In genomic region chr19:43751466-43752220, GRCh38 we compare ENCODE assay signal across 10 cellular contexts. TPM values are rescaled to one million over a fixed set of nuclear protein-coding genes. Genes with fewer than 3 reads are reported as not detected.
DNase-seq lines count a peak whose midpoint lies in the region; ATAC-seq, FAIRE-seq and TF ChIP-seq lines count a peak whose summit lies in the region.
"Had no signal": no experiment of that assay in that cellular context is flagged by ENCODE, and none has a peak within 500 bp of the region (broad histone marks: within the 10 kb centered on the region; RNA-seq: fewer than 3 reads in every experiment).

No MANE protein-coding gene starts in this region.

- POLR2A ChIA-PET in MCF 10A (lab: Yijun Ruan, JAX) (interaction anchor here (0.9 to 20.1 kb wide), 6 partner anchors 11 to 177 kb away, joined by 3 to 409 read pairs (median 42); partner anchors contain the start of genes KCNN4 and PLAUR), GM12878 (lab: Charles Lee) (interaction anchor here (0.6 to 18.9 kb wide), 5 partner anchors 9 to 83 kb away, joined by 3 to 389 read pairs (median 8); partner anchors contain the start of gene KCNN4)

- intact Hi-C loops in MCF 10A (cut with micrococcal nuclease) (no loop called here), breast epithelium (cut with DNase I; ENCODE audit: low total_unique reads) (no loop called here), GM12878 (cut with micrococcal nuclease; ENCODE audit: unreplicated experiment) (no loop called here)

- DNase-seq in MCF 10A (ENCODE audit: unreplicated experiment) (no peak), breast epithelium (ENCODE audit: low spot score in 2 of 2) (no peak), GM12878 (ENCODE audit: low read depth, low spot score) (no peak), endodermal cell (no peak), ecto neural progenitor cell (ENCODE audit: low spot score) (no peak)
- no peak for DNase-seq in stimulated activated naive B cell treated with anti-CD40 and anti-IgM and Interleukin-4, amounts not matched to agents 10 μg/mL and 1 μg/mL and 100 μg/mL, for 72 hours
- DNase-seq: activated effector memory CD4-positive, alpha-beta T cell treated with Interleukin-2 at 50 U/mL for 16 hours; immature natural killer cell; KBM-7 had no signal

- ATAC-seq in GM12878, result no peak
- no peak for ATAC-seq in stimulated activated naive B cell treated with anti-CD40 and anti-IgM and Interleukin-4, amounts not matched to agents 10 μg/mL and 1 μg/mL and 100 μg/mL, for 72 hours (replicated peaks)

- in situ Hi-C loops in GM12878 (cut with MboI), result loop anchor here (25.0 kb wide), 2 partner anchors 1711 to 1814 kb away; partner anchors contain the start of genes ERFL and FOSB

- TF ChIP-seq EP300 in GM12878 (IDR thresholded peaks at IDR 0.05; ENCODE audit: borderline replicate concordance in 1 of 2, control insufficient read depth in 1 of 2, low read depth in 2 of 2, low read length in 2 of 2), result no peak

- TF ChIP-seq CTCF in MCF 10A (IDR thresholded peaks at IDR 0.05; ENCODE audit: unreplicated experiment) (no peak), breast epithelium (IDR thresholded peaks at IDR 0.05) (no peak), GM12878 (IDR thresholded peaks at IDR 0.05 in 2 of 3, conservative IDR thresholded peaks at IDR 0.05 in 1 of 3; ENCODE audit: control insufficient read depth in 2 of 3, extremely low read depth in 1 of 3, insufficient read depth in 1 of 3, low read depth in 3 of 3, low read length in 3 of 3) (no peak), endodermal cell (conservative IDR thresholded peaks at IDR 0.05) (no peak)

- TF ChIP-seq POLR2A in breast epithelium (IDR thresholded peaks at IDR 0.05) (no peak), GM12878 (IDR thresholded peaks at IDR 0.05; ENCODE audit: low read depth, low read length) (no peak)

- SMC1A ChIA-PET in GM12878 (lab: Charles Lee; ENCODE audit: uncharacterized antibody, unreplicated experiment), result interaction anchor here (1.3 to 20.1 kb wide), 8 partner anchors 8 to 83 kb away, joined by 3 to 325 read pairs (median 4); partner anchors contain the start of gene KCNN4

- H3K27me3 Mint-ChIP-seq in MCF 10A (ENCODE audit: insufficient read depth, unreplicated experiment) (no peaks in the 10 kb centered on the region), endodermal cell (ENCODE audit: insufficient read depth) (no peaks in the 10 kb centered on the region)
- H3K27me3 Mint-ChIP-seq in stimulated activated naive B cell treated with anti-CD40 and anti-IgM and Interleukin-4, amounts not matched to agents 10 μg/mL and 1 μg/mL and 100 μg/mL, for 72 hours, result no peaks in the 10 kb centered on the region

- no peak for FAIRE-seq in GM12878 (lab: Jason Lieb, UNC)
- FAIRE-seq: endothelial cell of umbilical vein had no signal

- H2AFZ ChIP-seq in GM12878 (ENCODE audit: control insufficient read depth, low read depth, low read length), result no peak overlapping the region

- CTCF ChIA-PET in MCF 10A (lab: Yijun Ruan, JAX) (interaction anchor here (0.5 to 4.3 kb wide), 8 partner anchors 11 to 781 kb away, joined by 3 to 32 read pairs (median 6); partner anchors contain the start of gene KCNN4), GM12878 (lab: Yijun Ruan, JAX) (interaction anchor here (1.1 to 20.8 kb wide), 6 partner anchors 14 to 83 kb away, joined by 3 to 324 read pairs (median 6); partner anchors contain the start of gene KCNN4)

- no TSS peak for BruUV-seq in MCF 10A (replicated peaks; lab: Mats Ljungman, UMichigan)
- BruUV-seq in GM12878 (replicated peaks; lab: Mats Ljungman, UMichigan), result no TSS peak

- RAD21 ChIA-PET in GM12878 (lab: Charles Lee; ENCODE audit: unreplicated experiment), result interaction anchor here (1.5 to 8.2 kb wide), 4 partner anchors 13 to 83 kb away, joined by 4 to 167 read pairs (median 73); partner anchors contain the start of genes KCNN4 and PLAUR

- no peak for TF ChIP-seq RAD21 in GM12878 (IDR thresholded peaks at IDR 0.05; ENCODE audit: insufficient read depth, low read depth, low read length)

- H3K9ac ChIP-seq in GM12878 (ENCODE audit: control insufficient read depth, insufficient read depth, low read length), result no peak overlapping the region; the same call in 1 of the 2 replicates
- no peak overlapping the region for H3K9ac ChIP-seq in endodermal cell (ENCODE audit: extremely low read depth, low read length, poor library complexity, severe bottlenecking)

- no peaks in the 10 kb centered on the region for H4K20me1 ChIP-seq in GM12878 (ENCODE audit: control insufficient read depth, insufficient read depth)

- H3K27me3 ChIP-seq in breast epithelium (no peaks in the 10 kb centered on the region), GM12878 (replicated peaks in 1 of 2; ENCODE audit: control insufficient read depth in 2 of 2, insufficient read depth in 2 of 2, low read length in 1 of 2) (no peaks in the 10 kb centered on the region), endodermal cell (ENCODE audit: control insufficient read depth, insufficient read depth, low read length, poor library complexity, severe bottlenecking) (no peaks in the 10 kb centered on the region)

- 80% methylated on average over 4 of the region's 4 CpGs for WGBS in GM12878 (ENCODE audit: insufficient coverage, insufficient replicate concordance, low lambda C conversion rate, missing lambda C conversion rate)
- WGBS in endodermal cell (ENCODE audit: insufficient coverage in 1 of 2, insufficient read length in 1 of 2), 2 experiments, result 91% methylated on average over 4 of the region's 4 CpGs; no CpG with 5 or more reads in 1 of the 2 experiments

- no peaks in the 10 kb centered on the region for H3K4me1 ChIP-seq in breast epithelium
- H3K4me1 ChIP-seq in GM12878 (ENCODE audit: control insufficient read depth, insufficient read depth, low read length), result peaks cover 45% of the 10 kb centered on the region
- H3K4me1 ChIP-seq in endodermal cell (ENCODE audit: control insufficient read depth, insufficient read depth, low read length), result peaks cover 6% of the 10 kb centered on the region

- H3K4me1 Mint-ChIP-seq in MCF 10A (ENCODE audit: insufficient read depth, unreplicated experiment) (peaks cover 47% of the 10 kb centered on the region), endodermal cell (peaks cover 27% of the 10 kb centered on the region)
- H3K4me1 Mint-ChIP-seq in stimulated activated naive B cell treated with anti-CD40 and anti-IgM and Interleukin-4, amounts not matched to agents 10 μg/mL and 1 μg/mL and 100 μg/mL, for 72 hours, result peaks cover 50 to 66% of the 10 kb centered on the region in 2 donors

- H3K27ac ChIP-seq in breast epithelium (no peak overlapping the region), GM12878 (ENCODE audit: control insufficient read depth, insufficient read depth) (peak overlapping the region; percentile 98), endodermal cell (ENCODE audit: low read depth, low read length) (no peak overlapping the region)

- H3K4me3 Mint-ChIP-seq in MCF 10A (ENCODE audit: unreplicated experiment) (peak overlapping the region; percentile 21), endodermal cell (no peak overlapping the region)
- no peak overlapping the region for H3K4me3 Mint-ChIP-seq in stimulated activated naive B cell treated with anti-CD40 and anti-IgM and Interleukin-4, amounts not matched to agents 10 μg/mL and 1 μg/mL and 100 μg/mL, for 72 hours
- H3K4me3 Mint-ChIP-seq: immature natural killer cell had no signal

- H3K9me3 ChIP-seq in breast epithelium (no peaks in the 10 kb centered on the region), GM12878 (replicated peaks; ENCODE audit: control insufficient read depth, insufficient read depth, low read length) (no peaks in the 10 kb centered on the region), endodermal cell (ENCODE audit: control insufficient read depth, low read length) (no peaks in the 10 kb centered on the region)

- peaks cover 49% of the 10 kb centered on the region for H3K79me2 ChIP-seq in GM12878 (ENCODE audit: control insufficient read depth, insufficient read depth, low read length)

- peaks cover 55% of the 10 kb centered on the region for H3K36me3 Mint-ChIP-seq in MCF 10A (ENCODE audit: insufficient read depth, unreplicated experiment)
- peaks cover 52 to 63% of the 10 kb centered on the region in 2 donors for H3K36me3 Mint-ChIP-seq in stimulated activated naive B cell treated with anti-CD40 and anti-IgM and Interleukin-4, amounts not matched to agents 10 μg/mL and 1 μg/mL and 100 μg/mL, for 72 hours
- peaks cover 40% of the 10 kb centered on the region for H3K36me3 Mint-ChIP-seq in endodermal cell (ENCODE audit: low read depth)

- no peaks in the 10 kb centered on the region for H3K9me3 Mint-ChIP-seq in MCF 10A (ENCODE audit: unreplicated experiment)
- no peaks in the 10 kb centered on the region for H3K9me3 Mint-ChIP-seq in stimulated activated naive B cell treated with anti-CD40 and anti-IgM and Interleukin-4, amounts not matched to agents 10 μg/mL and 1 μg/mL and 100 μg/mL, for 72 hours
- H3K9me3 Mint-ChIP-seq in endodermal cell, result no peaks in the 10 kb centered on the region
- H3K9me3 Mint-ChIP-seq: immature natural killer cell had no signal

- peaks cover 9% of the 10 kb centered on the region for H3K36me3 ChIP-seq in breast epithelium
- peaks cover 12 to 17% of the 10 kb centered on the region in 2 experiments; a peak in 3 of 4 replicates for H3K36me3 ChIP-seq in GM12878 (ENCODE audit: control insufficient read depth in 2 of 2, insufficient read depth in 2 of 2, low read length in 1 of 2)
- peaks cover 40% of the 10 kb centered on the region for H3K36me3 ChIP-seq in endodermal cell (ENCODE audit: control insufficient read depth, insufficient read depth, low read length)

- no peak overlapping the region for H3K4me3 ChIP-seq in breast epithelium
- H3K4me3 ChIP-seq in GM12878, result peak overlapping the region; percentile 84; the same call in 1 of the 2 replicates
- no peak overlapping the region for H3K4me3 ChIP-seq in endodermal cell (ENCODE audit: low read length)

- peak overlapping the region; percentile 56 for H3K4me2 ChIP-seq in GM12878 (ENCODE audit: control insufficient read depth, insufficient read depth)

- H3K27ac Mint-ChIP-seq in MCF 10A (ENCODE audit: low read depth, unreplicated experiment) (peak overlapping the region; percentile 33), endodermal cell (no peak overlapping the region)
- peak overlapping the region; percentile 100 for H3K27ac Mint-ChIP-seq in stimulated activated naive B cell treated with anti-CD40 and anti-IgM and Interleukin-4, amounts not matched to agents 10 μg/mL and 1 μg/mL and 100 μg/mL, for 72 hours

RNA-seq across cellular contexts. Expression of gene SMG9, which starts 3.1 kb away (rescaled TPM):
- 76.0 and 76.4 TPM in 2 replicates for total RNA-seq in MCF 10A (2022)
- total RNA-seq in breast epithelium, result 10 to 100 TPM; 10.6 to 29.9 (median 20.6) TPM
- total RNA-seq in GM12878 (2013; cell fraction: nucleolus; rRNA removed), result 148 and 165 TPM in 2 replicates
- 23.5 and 28.1 TPM in 2 replicates for total RNA-seq in GM12878 (2014; rRNA removed)
- total RNA-seq in GM12878 (2014; rRNA removed; fragmentation: Illumina TruSeq; extraction: Trizol), result 16.3 and 20.3 TPM in 2 replicates
- 45.4 and 52.2 TPM in 2 replicates for total RNA-seq in GM12878 (2021)
- 8.1 TPM for polyA plus RNA-seq in GM12878 (2011; ENCODE audit: low read depth)
- polyA plus RNA-seq in GM12878 (2011; rRNA removed), result 20.6 and 48.9 TPM in 2 replicates
- polyA plus RNA-seq in GM12878 (2011; cell fraction: cytosol; rRNA removed), result 47.7 and 58.0 TPM in 2 replicates
- polyA plus RNA-seq in GM12878 (2011; cell fraction: nucleus; rRNA removed), result 125 and 147 TPM in 2 replicates
- polyA plus RNA-seq in GM12878 (2012), result 20.1 and 31.2 TPM in 2 replicates
- 21.9 and 26.4 TPM in 2 replicates for polyA plus RNA-seq in GM12878 (2014; fragmentation: Illumina TruSeq; extraction: Trizol)
- polyA plus RNA-seq in GM12878 (2014; fragmentation: Nextera tagmentation; extraction: Ambion mirVana), result 1 to 10 TPM in 1 of 2 experiments, under 1 TPM in 1; 0.69 to 4.0 TPM
- polyA plus RNA-seq in GM12878 (2014; rRNA removed), result 34.4 and 34.6 TPM in 2 replicates
- polyA plus RNA-seq in GM12878 (2016; fragmentation: Nextera tagmentation; extraction: Ambion mirVana), result 10 to 100 TPM; 28.2 to 30.4 TPM
- 22.4 and 25.9 TPM in 2 replicates for polyA minus RNA-seq in GM12878 (2011; rRNA and poly(A)+ RNA removed)
- polyA minus RNA-seq in GM12878 (2011; cell fraction: cytosol; rRNA and poly(A)+ RNA removed), result 12.4 and 17.5 TPM in 2 replicates
- 21.2 and 29.7 TPM in 2 replicates for polyA minus RNA-seq in GM12878 (2011; cell fraction: nucleus; rRNA and poly(A)+ RNA removed)
- 10 to 100 TPM; 44.6 to 53.8 TPM for total RNA-seq in endodermal cell
- polyA plus RNA-seq in endodermal cell (2013, experiment 1 of 2), result 43.1 TPM
- 38.6 TPM for polyA plus RNA-seq in endodermal cell (2013, experiment 2 of 2)

RNA-seq across cellular contexts. Expression of gene KCNN4, which starts 29.1 kb away (rescaled TPM):
- total RNA-seq in MCF 10A (2022) (34.2 and 45.9 TPM in 2 replicates), breast epithelium (10 to 100 TPM in 2 of 3 donors, 1 to 10 TPM in 1; 1.9 to 61.9 (median 28.2) TPM), GM12878 (2014; rRNA removed) (87.6 and 97.0 TPM in 2 replicates), GM12878 (2014; rRNA removed; fragmentation: Illumina TruSeq; extraction: Trizol) (52.9 and 53.6 TPM in 2 replicates), GM12878 (2021) (92.0 and 92.4 TPM in 2 replicates), endodermal cell (not detected)
- 118 TPM in 2 replicates for total RNA-seq in GM12878 (2013; cell fraction: nucleolus; rRNA removed)
- 29.1 TPM for polyA plus RNA-seq in GM12878 (2011; ENCODE audit: low read depth)
- polyA plus RNA-seq in GM12878 (2011; rRNA removed) (39.5 and 70.5 TPM in 2 replicates), GM12878 (2014; fragmentation: Illumina TruSeq; extraction: Trizol) (15.6 and 62.7 TPM in 2 replicates), GM12878 (2014; fragmentation: Nextera tagmentation; extraction: Ambion mirVana) (1 to 10 TPM; 1.4 to 6.3 TPM), GM12878 (2014; rRNA removed) (112 and 132 TPM in 2 replicates), GM12878 (2016; fragmentation: Nextera tagmentation; extraction: Ambion mirVana) (10 to 100 TPM; 85.3 to 93.9 TPM)
- 99.1 and 145 TPM in 2 replicates for polyA plus RNA-seq in GM12878 (2011; cell fraction: cytosol; rRNA removed)
- polyA plus RNA-seq in GM12878 (2011; cell fraction: nucleus; rRNA removed), result 312 and 313 TPM in 2 replicates
- polyA plus RNA-seq in GM12878 (2012), result 45.7 and 52.2 TPM in 2 replicates
- polyA minus RNA-seq in GM12878 (2011; rRNA and poly(A)+ RNA removed), result 81.3 and 123 TPM in 2 replicates
- polyA minus RNA-seq in GM12878 (2011; cell fraction: cytosol; rRNA and poly(A)+ RNA removed), result 41.2 and 45.3 TPM in 2 replicates
- polyA minus RNA-seq in GM12878 (2011; cell fraction: nucleus; rRNA and poly(A)+ RNA removed), result 43.9 and 68.7 TPM in 2 replicates
- polyA plus RNA-seq in endodermal cell (2013, experiment 1 of 2), result 0.89 TPM
- 0.29 TPM for polyA plus RNA-seq in endodermal cell (2013, experiment 2 of 2)
- total RNA-seq: endothelial cell of umbilical vein had no signal

RNA-seq across cellular contexts. Expression of gene IRGC, which starts 35.8 kb away (rescaled TPM):
- total RNA-seq in MCF 10A (2022) (not detected in 2 replicates), breast epithelium (not detected), GM12878 (2014; rRNA removed) (not detected in 2 replicates), GM12878 (2014; rRNA removed; fragmentation: Illumina TruSeq; extraction: Trizol) (not detected in 2 replicates), GM12878 (2021) (not detected in 2 replicates), endodermal cell (not detected)
- not detected in 2 replicates for total RNA-seq in GM12878 (2013; cell fraction: nucleolus; rRNA removed)
- polyA plus RNA-seq in GM12878 (2011; ENCODE audit: low read depth), result not detected
- polyA plus RNA-seq in GM12878 (2011; rRNA removed) (not detected in 2 replicates), GM12878 (2014; fragmentation: Illumina TruSeq; extraction: Trizol) (not detected in 2 replicates), GM12878 (2014; fragmentation: Nextera tagmentation; extraction: Ambion mirVana) (under 1 TPM in 1 of 2 experiments, not detected in 1; 0.04 TPM), GM12878 (2014; rRNA removed) (not detected in 2 replicates), GM12878 (2016; fragmentation: Nextera tagmentation; extraction: Ambion mirVana) (not detected)
- polyA plus RNA-seq in GM12878 (2011; cell fraction: cytosol; rRNA removed), result not detected in 2 replicates
- not detected in 2 replicates for polyA plus RNA-seq in GM12878 (2011; cell fraction: nucleus; rRNA removed)
- polyA plus RNA-seq in GM12878 (2012), result not detected in 2 replicates
- not detected in 2 replicates for polyA minus RNA-seq in GM12878 (2011; rRNA and poly(A)+ RNA removed)
- not detected in 2 replicates for polyA minus RNA-seq in GM12878 (2011; cell fraction: cytosol; rRNA and poly(A)+ RNA removed)
- polyA minus RNA-seq in GM12878 (2011; cell fraction: nucleus; rRNA and poly(A)+ RNA removed), result not detected in 2 replicates
- polyA plus RNA-seq in endodermal cell (2013, experiment 1 of 2), result not detected
- not detected for polyA plus RNA-seq in endodermal cell (2013, experiment 2 of 2)
- total RNA-seq: endothelial cell of umbilical vein had no signal
- polyA plus RNA-seq: endothelial cell of umbilical vein had no signal

RNA-seq across cellular contexts. Expression of gene LYPD5, which starts 50.6 kb away (rescaled TPM):
- total RNA-seq in MCF 10A (2022), result 0.21 and 0.47 TPM in 2 replicates
- total RNA-seq in breast epithelium, result 1 to 10 TPM in 2 of 3 donors, under 1 TPM in 1; 0.48 to 7.2 (median 6.2) TPM
- 0.25 TPM in 1 of 2 replicates, not detected in the other for total RNA-seq in GM12878 (2013; cell fraction: nucleolus; rRNA removed)
- 0.76 and 1.4 TPM in 2 replicates for total RNA-seq in GM12878 (2014; rRNA removed)
- total RNA-seq in GM12878 (2014; rRNA removed; fragmentation: Illumina TruSeq; extraction: Trizol), result 0.37 and 0.40 TPM in 2 replicates
- total RNA-seq in GM12878 (2021), result 0.69 and 1.5 TPM in 2 replicates
- polyA plus RNA-seq in GM12878 (2011; ENCODE audit: low read depth), result not detected
- polyA plus RNA-seq in GM12878 (2011; rRNA removed), result 0.04 and 0.09 TPM in 2 replicates
- polyA plus RNA-seq in GM12878 (2011; cell fraction: cytosol; rRNA removed), result 0.10 and 0.16 TPM in 2 replicates
- 0.37 TPM in 1 of 2 replicates, not detected in the other for polyA plus RNA-seq in GM12878 (2011; cell fraction: nucleus; rRNA removed)
- polyA plus RNA-seq in GM12878 (2012), result 0.23 and 0.51 TPM in 2 replicates
- polyA plus RNA-seq in GM12878 (2014; fragmentation: Illumina TruSeq; extraction: Trizol), result 0.56 and 0.62 TPM in 2 replicates
- polyA plus RNA-seq in GM12878 (2014; fragmentation: Nextera tagmentation; extraction: Ambion mirVana), result under 1 TPM in 1 of 2 experiments, not detected in 1; 0.24 TPM
- polyA plus RNA-seq in GM12878 (2014; rRNA removed), result 2.0 and 2.2 TPM in 2 replicates
- 1 to 10 TPM; 1.1 to 1.5 TPM for polyA plus RNA-seq in GM12878 (2016; fragmentation: Nextera tagmentation; extraction: Ambion mirVana)
- polyA minus RNA-seq in GM12878 (2011; rRNA and poly(A)+ RNA removed), result not detected in 2 replicates
- polyA minus RNA-seq in GM12878 (2011; cell fraction: cytosol; rRNA and poly(A)+ RNA removed), result not detected in 2 replicates
- polyA minus RNA-seq in GM12878 (2011; cell fraction: nucleus; rRNA and poly(A)+ RNA removed), result 0.36 TPM in 1 of 2 replicates, not detected in the other
- total RNA-seq in endodermal cell, result under 1 TPM in 1 of 2 donors, not detected in 1; 0.11 TPM
- not detected for polyA plus RNA-seq in endodermal cell (2013, experiment 1 of 2)
- polyA plus RNA-seq in endodermal cell (2013, experiment 2 of 2), result not detected
- total RNA-seq: endothelial cell of umbilical vein had no signal
